Comparison of ENCODE assay signal across 1 cellular context in the genomic region with DNA sequence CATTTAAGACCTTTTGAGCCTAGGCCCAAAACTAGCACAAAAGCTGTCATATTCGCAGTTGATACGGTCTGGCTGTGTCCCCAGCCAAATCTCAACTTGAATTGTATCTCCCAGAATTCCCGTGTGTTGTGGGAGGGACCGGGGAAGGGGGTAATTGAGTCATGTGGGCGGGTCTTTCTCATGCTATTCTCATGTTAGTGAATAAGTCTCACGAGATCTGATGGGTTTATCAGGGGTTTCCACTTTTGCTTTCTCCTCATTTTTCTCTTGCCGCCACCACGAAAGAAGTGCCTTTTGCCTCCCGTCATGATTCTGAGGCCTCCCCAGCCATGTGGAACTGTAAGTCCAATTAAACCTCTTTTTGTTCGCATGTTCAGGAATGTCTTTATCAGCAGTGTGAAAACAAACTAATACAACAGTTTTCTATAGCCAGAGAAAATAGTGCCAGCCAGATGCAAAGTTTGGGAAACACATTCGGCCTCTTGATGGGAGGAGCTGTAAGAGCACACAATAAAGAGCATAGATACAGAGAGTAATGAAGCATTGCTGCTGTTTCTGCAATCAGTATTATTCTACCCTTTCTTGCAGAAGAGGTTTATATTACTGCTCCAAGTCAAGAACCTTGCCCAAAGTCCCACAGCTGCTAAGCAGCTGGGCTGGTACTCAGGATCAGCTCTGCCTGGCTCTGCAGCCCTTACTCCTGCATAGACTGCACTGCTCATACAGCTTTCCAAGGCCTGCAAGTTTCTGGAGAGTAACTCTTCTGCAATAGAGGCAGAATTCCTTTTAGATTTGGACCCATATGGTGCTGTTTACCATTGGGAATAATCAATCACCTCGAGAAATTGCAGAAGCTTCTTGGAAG.
TF ChIP-seq lines count a peak whose summit lies in the region.

No MANE protein-coding gene starts in this region.

TF ChIP-seq in K562, 482 proteins besides CTCF, POLR2A, EP300 and RAD21 (continued from another document and continues in another):
- TF ChIP-seq, protein P1, sequence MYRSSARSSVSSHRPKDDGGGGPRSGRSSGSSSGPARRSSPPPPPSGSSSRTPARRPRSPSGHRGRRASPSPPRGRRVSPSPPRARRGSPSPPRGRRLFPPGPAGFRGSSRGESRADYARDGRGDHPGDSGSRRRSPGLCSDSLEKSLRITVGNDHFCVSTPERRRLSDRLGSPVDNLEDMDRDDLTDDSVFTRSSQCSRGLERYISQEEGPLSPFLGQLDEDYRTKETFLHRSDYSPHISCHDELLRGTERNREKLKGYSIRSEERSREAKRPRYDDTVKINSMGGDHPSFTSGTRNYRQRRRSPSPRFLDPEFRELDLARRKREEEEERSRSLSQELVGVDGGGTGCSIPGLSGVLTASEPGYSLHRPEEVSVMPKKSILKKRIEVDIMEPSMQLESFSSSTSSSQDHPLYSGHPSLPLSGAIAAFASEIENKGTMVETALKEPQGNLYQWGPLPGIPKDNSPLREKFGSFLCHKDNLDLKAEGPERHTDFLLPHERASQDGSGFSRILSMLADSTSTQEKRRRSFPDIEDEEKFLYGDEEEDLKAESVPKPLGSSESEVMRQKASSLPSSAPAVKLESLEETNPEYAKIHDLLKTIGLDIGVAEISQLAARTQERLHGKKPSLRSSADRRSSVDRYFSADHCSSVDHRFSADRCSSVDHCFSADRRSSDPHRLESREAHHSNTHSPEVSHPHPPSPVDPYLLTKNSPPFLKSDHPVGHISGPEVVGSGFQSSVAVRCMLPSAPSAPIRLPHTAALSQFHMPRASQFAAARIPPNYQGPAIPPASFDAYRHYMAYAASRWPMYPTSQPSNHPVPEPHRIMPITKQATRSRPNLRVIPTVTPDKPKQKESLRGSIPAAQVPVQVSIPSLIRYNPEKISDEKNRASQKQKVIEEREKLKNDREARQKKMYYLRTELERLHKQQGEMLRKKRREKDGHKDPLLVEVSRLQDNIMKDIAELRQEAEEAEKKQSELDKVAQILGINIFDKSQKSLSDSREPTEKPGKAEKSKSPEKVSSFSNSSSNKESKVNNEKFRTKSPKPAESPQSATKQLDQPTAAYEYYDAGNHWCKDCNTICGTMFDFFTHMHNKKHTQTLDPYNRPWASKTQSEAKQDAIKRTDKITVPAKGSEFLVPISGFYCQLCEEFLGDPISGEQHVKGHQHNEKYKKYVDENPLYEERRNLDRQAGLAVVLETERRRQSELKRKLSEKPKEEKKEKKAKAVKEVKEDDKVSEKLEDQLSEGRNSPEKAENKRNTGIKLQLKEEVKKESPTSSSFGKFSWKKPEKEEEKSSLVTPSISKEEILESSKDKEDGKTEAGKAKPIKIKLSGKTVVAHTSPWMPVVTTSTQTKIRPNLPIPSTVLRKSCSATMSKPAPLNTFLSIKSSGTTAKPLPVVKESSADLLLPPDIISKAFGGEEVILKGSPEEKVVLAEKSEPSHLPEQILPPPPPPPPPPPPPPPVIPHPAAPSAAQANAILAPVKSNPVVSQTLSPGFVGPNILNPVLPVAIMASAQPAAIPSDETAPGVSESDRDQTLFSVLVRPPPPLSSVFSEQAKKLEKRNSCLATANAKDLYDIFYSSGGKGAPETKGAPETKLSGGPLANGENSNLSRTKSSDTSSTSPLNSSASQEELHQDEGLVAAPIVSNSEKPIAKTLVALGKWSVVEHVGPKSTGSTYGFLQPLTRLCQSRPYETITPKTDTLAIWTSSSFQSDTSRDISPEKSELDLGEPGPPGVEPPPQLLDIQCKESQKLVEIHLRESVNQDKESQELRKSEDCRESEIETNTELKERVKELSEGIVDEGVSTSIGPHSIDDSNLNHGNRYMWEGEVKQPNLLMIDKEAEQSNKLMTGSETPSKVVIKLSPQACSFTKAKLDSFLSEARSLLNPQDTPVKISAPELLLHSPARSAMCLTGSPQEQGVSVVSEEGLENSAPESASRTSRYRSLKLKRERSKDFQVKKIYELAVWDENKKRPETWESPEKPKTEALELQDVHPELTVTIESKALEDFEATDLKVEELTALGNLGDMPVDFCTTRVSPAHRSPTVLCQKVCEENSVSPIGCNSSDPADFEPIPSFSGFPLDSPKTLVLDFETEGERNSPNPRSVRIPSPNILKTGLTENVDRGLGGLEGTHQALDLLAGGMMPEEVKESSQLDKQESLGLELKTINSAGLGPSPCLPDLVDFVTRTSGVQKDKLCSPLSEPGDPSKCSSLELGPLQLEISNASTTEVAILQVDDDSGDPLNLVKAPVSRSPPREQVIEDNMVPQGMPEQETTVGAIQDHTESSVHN (IDR thresholded peaks at IDR 0.05; ENCODE audit: borderline replicate concordance in 1 of 2, low read depth in 1 of 2): 0 out of 4 replicates have a peak, but pooled peaks of 1 of the 2 experiments have one; percentile 29
- TF ChIP-seq ZNF75A (CRISPR knock-in tag; IDR thresholded peaks at IDR 0.05): no peak
- no peak for TF ChIP-seq WHSC1 (IDR thresholded peaks at IDR 0.05; ENCODE audit: low read length)
- no peak for TF ChIP-seq NEUROD1 (IDR thresholded peaks at IDR 0.05; ENCODE audit: borderline replicate concordance, low read depth, low read length, partially characterized antibody)
- no peak for TF ChIP-seq ZNF282 (CRISPR knock-in tag; IDR thresholded peaks at IDR 0.05)
- TF ChIP-seq, protein P2, sequence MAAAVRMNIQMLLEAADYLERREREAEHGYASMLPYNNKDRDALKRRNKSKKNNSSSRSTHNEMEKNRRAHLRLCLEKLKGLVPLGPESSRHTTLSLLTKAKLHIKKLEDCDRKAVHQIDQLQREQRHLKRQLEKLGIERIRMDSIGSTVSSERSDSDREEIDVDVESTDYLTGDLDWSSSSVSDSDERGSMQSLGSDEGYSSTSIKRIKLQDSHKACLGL (CRISPR knock-in tag; IDR thresholded peaks at IDR 0.05; ENCODE audit: borderline replicate concordance, poor library complexity, severe bottlenecking): peak; percentile 18
- TF ChIP-seq ZNF507 (tag; conservative IDR thresholded peaks at IDR 0.05): no peak
- TF ChIP-seq XRCC3 (IDR thresholded peaks at IDR 0.05): no peak
- TF ChIP-seq, protein P3, sequence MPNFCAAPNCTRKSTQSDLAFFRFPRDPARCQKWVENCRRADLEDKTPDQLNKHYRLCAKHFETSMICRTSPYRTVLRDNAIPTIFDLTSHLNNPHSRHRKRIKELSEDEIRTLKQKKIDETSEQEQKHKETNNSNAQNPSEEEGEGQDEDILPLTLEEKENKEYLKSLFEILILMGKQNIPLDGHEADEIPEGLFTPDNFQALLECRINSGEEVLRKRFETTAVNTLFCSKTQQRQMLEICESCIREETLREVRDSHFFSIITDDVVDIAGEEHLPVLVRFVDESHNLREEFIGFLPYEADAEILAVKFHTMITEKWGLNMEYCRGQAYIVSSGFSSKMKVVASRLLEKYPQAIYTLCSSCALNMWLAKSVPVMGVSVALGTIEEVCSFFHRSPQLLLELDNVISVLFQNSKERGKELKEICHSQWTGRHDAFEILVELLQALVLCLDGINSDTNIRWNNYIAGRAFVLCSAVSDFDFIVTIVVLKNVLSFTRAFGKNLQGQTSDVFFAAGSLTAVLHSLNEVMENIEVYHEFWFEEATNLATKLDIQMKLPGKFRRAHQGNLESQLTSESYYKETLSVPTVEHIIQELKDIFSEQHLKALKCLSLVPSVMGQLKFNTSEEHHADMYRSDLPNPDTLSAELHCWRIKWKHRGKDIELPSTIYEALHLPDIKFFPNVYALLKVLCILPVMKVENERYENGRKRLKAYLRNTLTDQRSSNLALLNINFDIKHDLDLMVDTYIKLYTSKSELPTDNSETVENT (CRISPR knock-in tag; IDR thresholded peaks at IDR 0.05): no peak
- no peak for TF ChIP-seq ZNF436 (CRISPR knock-in tag; IDR thresholded peaks at IDR 0.05)
- TF ChIP-seq, protein P4, sequence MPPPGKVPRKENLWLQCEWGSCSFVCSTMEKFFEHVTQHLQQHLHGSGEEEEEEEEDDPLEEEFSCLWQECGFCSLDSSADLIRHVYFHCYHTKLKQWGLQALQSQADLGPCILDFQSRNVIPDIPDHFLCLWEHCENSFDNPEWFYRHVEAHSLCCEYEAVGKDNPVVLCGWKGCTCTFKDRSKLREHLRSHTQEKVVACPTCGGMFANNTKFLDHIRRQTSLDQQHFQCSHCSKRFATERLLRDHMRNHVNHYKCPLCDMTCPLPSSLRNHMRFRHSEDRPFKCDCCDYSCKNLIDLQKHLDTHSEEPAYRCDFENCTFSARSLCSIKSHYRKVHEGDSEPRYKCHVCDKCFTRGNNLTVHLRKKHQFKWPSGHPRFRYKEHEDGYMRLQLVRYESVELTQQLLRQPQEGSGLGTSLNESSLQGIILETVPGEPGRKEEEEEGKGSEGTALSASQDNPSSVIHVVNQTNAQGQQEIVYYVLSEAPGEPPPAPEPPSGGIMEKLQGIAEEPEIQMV (tag; conservative IDR thresholded peaks at IDR 0.05; ENCODE audit: low read depth): no peak
- no peak for TF ChIP-seq HCFC1 (IDR thresholded peaks at IDR 0.05; ENCODE audit: low read depth, low read length)
- no peak for TF ChIP-seq U2AF2 (optimal IDR thresholded peaks at IDR 0.05; ENCODE audit: low read depth, low read length)
- TF ChIP-seq, protein P5, sequence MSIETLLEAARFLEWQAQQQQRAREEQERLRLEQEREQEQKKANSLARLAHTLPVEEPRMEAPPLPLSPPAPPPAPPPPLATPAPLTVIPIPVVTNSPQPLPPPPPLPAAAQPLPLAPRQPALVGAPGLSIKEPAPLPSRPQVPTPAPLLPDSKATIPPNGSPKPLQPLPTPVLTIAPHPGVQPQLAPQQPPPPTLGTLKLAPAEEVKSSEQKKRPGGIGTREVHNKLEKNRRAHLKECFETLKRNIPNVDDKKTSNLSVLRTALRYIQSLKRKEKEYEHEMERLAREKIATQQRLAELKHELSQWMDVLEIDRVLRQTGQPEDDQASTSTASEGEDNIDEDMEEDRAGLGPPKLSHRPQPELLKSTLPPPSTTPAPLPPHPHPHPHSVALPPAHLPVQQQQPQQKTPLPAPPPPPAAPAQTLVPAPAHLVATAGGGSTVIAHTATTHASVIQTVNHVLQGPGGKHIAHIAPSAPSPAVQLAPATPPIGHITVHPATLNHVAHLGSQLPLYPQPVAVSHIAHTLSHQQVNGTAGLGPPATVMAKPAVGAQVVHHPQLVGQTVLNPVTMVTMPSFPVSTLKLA (conservative IDR thresholded peaks at IDR 0.05): peak; percentile 66 to 78
- TF ChIP-seq, protein P6, sequence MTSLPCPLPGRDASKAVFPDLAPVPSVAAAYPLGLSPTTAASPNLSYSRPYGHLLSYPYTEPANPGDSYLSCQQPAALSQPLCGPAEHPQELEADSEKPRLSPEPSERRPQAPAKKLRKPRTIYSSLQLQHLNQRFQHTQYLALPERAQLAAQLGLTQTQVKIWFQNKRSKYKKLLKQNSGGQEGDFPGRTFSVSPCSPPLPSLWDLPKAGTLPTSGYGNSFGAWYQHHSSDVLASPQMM (CRISPR knock-in tag; IDR thresholded peaks at IDR 0.05): no peak
- TF ChIP-seq ZNF445 (CRISPR knock-in tag; IDR thresholded peaks at IDR 0.05; ENCODE audit: low read depth): no peak
- no peak for TF ChIP-seq ZSCAN29 (IDR thresholded peaks at IDR 0.05)
- peak; percentile 82 for TF ChIP-seq POLR2AphosphoS5 (IDR thresholded peaks at IDR 0.05; ENCODE audit: control insufficient read depth, insufficient read depth, low read depth, low read length)
- no peak for TF ChIP-seq MAFG (tag; conservative IDR thresholded peaks at IDR 0.05)
- no peak for TF ChIP-seq CBFA2T3 (IDR thresholded peaks at IDR 0.05)
- no peak for TF ChIP-seq PCBP2 (IDR thresholded peaks at IDR 0.05; ENCODE audit: low read depth, low read length, poor library complexity, severe bottlenecking)
- TF ChIP-seq SUPT5H (IDR thresholded peaks at IDR 0.05): peak; percentile 93
- TF ChIP-seq KDM5B (IDR thresholded peaks at IDR 0.05; ENCODE audit: insufficient replicate concordance, low read depth, low read length): peak; percentile 91
- TF ChIP-seq MCM5 (IDR thresholded peaks at IDR 0.05; ENCODE audit: low read depth): no peak
- TF ChIP-seq ZNF24 (IDR thresholded peaks at IDR 0.05): no peak
- TF ChIP-seq, protein P7, sequence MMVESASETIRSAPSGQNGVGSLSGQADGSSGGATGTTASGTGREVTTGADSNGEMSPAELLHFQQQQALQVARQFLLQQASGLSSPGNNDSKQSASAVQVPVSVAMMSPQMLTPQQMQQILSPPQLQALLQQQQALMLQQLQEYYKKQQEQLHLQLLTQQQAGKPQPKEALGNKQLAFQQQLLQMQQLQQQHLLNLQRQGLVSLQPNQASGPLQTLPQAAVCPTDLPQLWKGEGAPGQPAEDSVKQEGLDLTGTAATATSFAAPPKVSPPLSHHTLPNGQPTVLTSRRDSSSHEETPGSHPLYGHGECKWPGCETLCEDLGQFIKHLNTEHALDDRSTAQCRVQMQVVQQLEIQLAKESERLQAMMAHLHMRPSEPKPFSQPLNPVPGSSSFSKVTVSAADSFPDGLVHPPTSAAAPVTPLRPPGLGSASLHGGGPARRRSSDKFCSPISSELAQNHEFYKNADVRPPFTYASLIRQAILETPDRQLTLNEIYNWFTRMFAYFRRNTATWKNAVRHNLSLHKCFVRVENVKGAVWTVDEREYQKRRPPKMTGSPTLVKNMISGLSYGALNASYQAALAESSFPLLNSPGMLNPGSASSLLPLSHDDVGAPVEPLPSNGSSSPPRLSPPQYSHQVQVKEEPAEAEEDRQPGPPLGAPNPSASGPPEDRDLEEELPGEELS (CRISPR knock-in tag; IDR thresholded peaks at IDR 0.05; ENCODE audit: borderline replicate concordance): no peak
- no peak for TF ChIP-seq KLF16 (IDR thresholded peaks at IDR 0.05)
- no peak for TF ChIP-seq MED1 (CRISPR knock-in tag; IDR thresholded peaks at IDR 0.05; ENCODE audit: borderline replicate concordance)
- no peak for TF ChIP-seq CCNT2 (IDR thresholded peaks at IDR 0.05; ENCODE audit: borderline replicate concordance, extremely low read depth, insufficient read length, low read depth, low read length)
- no peak for TF ChIP-seq TFAM (CRISPR knock-in tag; conservative IDR thresholded peaks at IDR 0.05)
- TF ChIP-seq HEY1 (CRISPR knock-in tag; IDR thresholded peaks at IDR 0.05; ENCODE audit: borderline replicate concordance): no peak
- TF ChIP-seq NFYB (IDR thresholded peaks at IDR 0.05; ENCODE audit: extremely low read depth, insufficient read length): no peak
- TF ChIP-seq ZNF197 (CRISPR knock-in tag; IDR thresholded peaks at IDR 0.05; ENCODE audit: low read depth): no peak
- no peak for TF ChIP-seq ZFP1 (CRISPR knock-in tag; IDR thresholded peaks at IDR 0.05)
- peak; percentile 89 for TF ChIP-seq POLR2B (IDR thresholded peaks at IDR 0.05; ENCODE audit: low read depth, partially characterized antibody)
- TF ChIP-seq NFXL1 (CRISPR knock-in tag; IDR thresholded peaks at IDR 0.05): no peak
- no peak for TF ChIP-seq ZNF239 (CRISPR knock-in tag; IDR thresholded peaks at IDR 0.05)
- no peak for TF ChIP-seq MTA1 (IDR thresholded peaks at IDR 0.05; ENCODE audit: borderline replicate concordance)
- TF ChIP-seq KLF1 (tag; IDR thresholded peaks at IDR 0.05): no peak
- TF ChIP-seq ETV6 (IDR thresholded peaks at IDR 0.05; ENCODE audit: borderline replicate concordance in 1 of 2, low read depth in 2 of 2, low read length in 1 of 2): no peak
- no peak for TF ChIP-seq ETV6 (CRISPR knock-in tag; IDR thresholded peaks at IDR 0.05; ENCODE audit: borderline replicate concordance)
- no peak for TF ChIP-seq NELFE (IDR thresholded peaks at IDR 0.05; ENCODE audit: insufficient read depth, insufficient read length)
- TF ChIP-seq ZFP36 (IDR thresholded peaks at IDR 0.05; ENCODE audit: low read depth, low read length, partially characterized antibody): no peak
- no peak for TF ChIP-seq PRPF4 (IDR thresholded peaks at IDR 0.05; ENCODE audit: insufficient read depth, low read depth, low read length, poor library complexity, severe bottlenecking)
- TF ChIP-seq NCOR1 (IDR thresholded peaks at IDR 0.05): 0 out of 2 replicates have a peak, but pooled peaks have one; percentile 21
- no peak for TF ChIP-seq KAT8 (IDR thresholded peaks at IDR 0.05; ENCODE audit: low read depth)
